ENCODE assay signal across 12 cellular contexts in the genomic region with DNA sequence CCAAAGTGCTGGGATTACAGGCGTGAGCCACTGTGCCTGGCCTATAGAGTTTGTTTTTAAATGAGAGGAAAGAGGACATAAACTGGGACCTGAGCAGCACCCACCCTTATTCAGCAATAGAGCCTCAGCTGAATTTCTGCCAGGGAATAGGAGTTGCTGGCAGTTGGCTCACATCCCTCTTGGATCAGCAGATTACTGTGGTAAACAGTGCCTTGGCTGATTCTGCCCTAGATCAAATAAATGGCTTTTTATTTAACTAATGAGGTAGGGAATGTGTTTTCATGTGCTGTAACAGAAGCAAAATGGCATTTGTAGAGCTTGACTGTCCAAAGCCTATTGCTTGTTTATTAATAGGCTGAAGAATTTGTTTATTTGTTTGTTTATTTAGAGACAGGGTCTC. TPM values are rescaled to one million over a fixed set of nuclear protein-coding genes. Genes with fewer than 3 reads are reported as not detected.
DNase-seq lines count a peak whose midpoint lies in the region; ATAC-seq and TF ChIP-seq lines count a peak whose summit lies in the region.
"Had no signal": no experiment of that assay in that cellular context is flagged by ENCODE, and none has a peak within 500 bp of the region (broad histone marks: within the 10 kb centered on the region; RNA-seq: fewer than 3 reads in every experiment).

No MANE protein-coding gene starts in this region.

- H3K27me3 ChIP-seq in Karpas-422 (ENCODE audit: low read length) (no peaks in the 10 kb centered on the region), ascending aorta (no peaks in the 10 kb centered on the region), hepatocyte (no peaks in the 10 kb centered on the region)

- H3K4me2 ChIP-seq in Karpas-422 (ENCODE audit: low read depth, low read length, poor library complexity, severe bottlenecking) (peak overlapping the region; percentile 82), hepatocyte (no peak overlapping the region)

- H3K9me3 ChIP-seq in Karpas-422 (ENCODE audit: low read length), result no peaks in the 10 kb centered on the region
- no peaks in the 10 kb centered on the region for H3K9me3 ChIP-seq in ascending aorta
- H3K9me3 ChIP-seq in hepatocyte (ENCODE audit: low read depth), result no peaks in the 10 kb centered on the region

- H3K27ac ChIP-seq in Karpas-422 (ENCODE audit: low read length), result peak overlapping the region; percentile 92
- H3K27ac ChIP-seq in ascending aorta, result peak overlapping the region; percentile 28 to 39
- peak overlapping the region; percentile 22 for H3K27ac ChIP-seq in hepatocyte

- 79% methylated on average over 1 of the region's 1 CpG for WGBS in hepatocyte (ENCODE audit: low lambda C conversion rate, missing lambda C conversion rate)

- peaks cover 17% of the 10 kb centered on the region for H3K4me1 Mint-ChIP-seq in activated CD8-positive, alpha-beta T cell treated with anti-CD3 and anti-CD28 coated beads for 36 hours (ENCODE audit: low read depth)

- peaks cover 51% of the 10 kb centered on the region for H3K4me1 ChIP-seq in Karpas-422 (ENCODE audit: low read length)
- peaks cover 14 to 27% of the 10 kb centered on the region in 2 donors for H3K4me1 ChIP-seq in ascending aorta
- peaks cover 15% of the 10 kb centered on the region for H3K4me1 ChIP-seq in hepatocyte (ENCODE audit: insufficient read depth)

- no peak overlapping the region for H3K27ac Mint-ChIP-seq in activated CD8-positive, alpha-beta T cell treated with anti-CD3 and anti-CD28 coated beads for 36 hours
- H3K27ac Mint-ChIP-seq: activated naive CD8-positive, alpha-beta T cell; T-helper 2 cell treated with Interferon-gamma antibody and Interleukin-4, amounts not matched to agents 5 μg/mL and 100 μg/mL, for 36 hours had no signal

- H3K9me3 Mint-ChIP-seq in activated CD8-positive, alpha-beta T cell treated with anti-CD3 and anti-CD28 coated beads for 36 hours, result no peaks in the 10 kb centered on the region
- H3K9me3 Mint-ChIP-seq: T-helper 2 cell treated with Interferon-gamma antibody and Interleukin-4, amounts not matched to agents 5 μg/mL and 100 μg/mL, for 36 hours had no signal

- H3K9me2 ChIP-seq in Karpas-422 (replicated peaks; ENCODE audit: insufficient read depth, low read length) (no peaks in the 10 kb centered on the region), hepatocyte (replicated peaks; ENCODE audit: insufficient read depth) (no peaks in the 10 kb centered on the region)

- intact Hi-C loops in ascending aorta (cut with DNase I) (no loop called here), sciatic nerve (cut with DNase I) (no loop called here)
- intact Hi-C loops in activated CD8-positive, alpha-beta T cell treated with anti-CD3 and anti-CD28 coated beads for 36 hours (cut with micrococcal nuclease), result no loop called here

- POLR2A ChIA-PET in activated CD8-positive, alpha-beta T cell treated with anti-CD3 and anti-CD28 coated beads for 36 hours (lab: Charles Lee), result no interaction called here

- peaks cover 68% of the 10 kb centered on the region for H3K79me2 ChIP-seq in Karpas-422 (ENCODE audit: low read length)
- H3K79me2 ChIP-seq in hepatocyte, result no peaks in the 10 kb centered on the region

- H3K4me3 ChIP-seq in Karpas-422 (ENCODE audit: low read length), result 0 out of 2 replicates have a peak overlapping the region, but pooled peaks have one; percentile 8
- peak overlapping the region in 1 of 2 donors; percentile 4 for H3K4me3 ChIP-seq in ascending aorta
- no peak overlapping the region for H3K4me3 ChIP-seq in hepatocyte

- peak; percentile 68 for ATAC-seq in sciatic nerve
- ATAC-seq in HG03460 (IDR thresholded peaks at IDR 0.05; ENCODE audit: unreplicated experiment), result no peak
- ATAC-seq in HG02588 (IDR thresholded peaks at IDR 0.05; ENCODE audit: unreplicated experiment), result no peak
- ATAC-seq in activated CD8-positive, alpha-beta T cell treated with anti-CD3 and anti-CD28 coated beads for 36 hours, result no peak

- CTCF ChIA-PET in activated CD8-positive, alpha-beta T cell treated with anti-CD3 and anti-CD28 coated beads for 36 hours (lab: Charles Lee), result interaction anchor here (0.6 to 1.0 kb wide), 3 partner anchors 20 to 269 kb away, joined by 3 read pairs; no protein-coding TSS in a partner anchor

- H4K20me1 ChIP-seq in Karpas-422 (ENCODE audit: insufficient read depth, low read depth, low read length) (no peaks in the 10 kb centered on the region), hepatocyte (ENCODE audit: insufficient read depth, poor library complexity, severe bottlenecking) (no peaks in the 10 kb centered on the region)

- H3K36me3 Mint-ChIP-seq in activated CD8-positive, alpha-beta T cell treated with anti-CD3 and anti-CD28 coated beads for 36 hours (ENCODE audit: low read depth), result no peaks in the 10 kb centered on the region
- H3K36me3 Mint-ChIP-seq: activated naive CD8-positive, alpha-beta T cell had no signal

- no peak overlapping the region for H3K4me3 Mint-ChIP-seq in activated CD8-positive, alpha-beta T cell treated with anti-CD3 and anti-CD28 coated beads for 36 hours
- H3K4me3 Mint-ChIP-seq: activated naive CD8-positive, alpha-beta T cell; T-helper 2 cell treated with Interferon-gamma antibody and Interleukin-4, amounts not matched to agents 5 μg/mL and 100 μg/mL, for 36 hours had no signal

- H2AFZ ChIP-seq in Karpas-422 (ENCODE audit: low read length) (no peak overlapping the region), hepatocyte (no peak overlapping the region)

- no peak for TF ChIP-seq CTCF in ascending aorta (IDR thresholded peaks at IDR 0.05)
- no peak for TF ChIP-seq CTCF in hepatocyte (IDR thresholded peaks at IDR 0.05; ENCODE audit: poor library complexity)
- no peak for TF ChIP-seq CTCF in activated CD8-positive, alpha-beta T cell treated with anti-CD3 and anti-CD28 coated beads for 36 hours (IDR thresholded peaks at IDR 0.05)

- H3K27me3 Mint-ChIP-seq in activated CD8-positive, alpha-beta T cell treated with anti-CD3 and anti-CD28 coated beads for 36 hours, result peaks cover 17% of the 10 kb centered on the region

- DNase-seq in Karpas-422, result no peak
- no peak for DNase-seq in ascending aorta (ENCODE audit: low spot score in 2 of 2)
- DNase-seq in hepatocyte (ENCODE audit: low spot score), result peak; percentile 32
- DNase-seq in sciatic nerve (ENCODE audit: low spot score), result no peak
- DNase-seq in stimulated activated CD4-positive, alpha-beta T cell treated with anti-CD3 and anti-CD28 coated beads, Interleukin-12 subunit alpha, Interleukin-12 subunit beta, amount 100 ng/mL, for 4 hours, result no peak
- no peak for DNase-seq in activated CD8-positive, alpha-beta T cell treated with anti-CD3 and anti-CD28 coated beads for 36 hours
- DNase-seq: DMS79 treated with DMSO at 0.1 percent for 48 hours, NCI-H2107 had no signal

- H3K36me3 ChIP-seq in Karpas-422 (ENCODE audit: insufficient read depth, low read length) (0 out of 2 replicates have a peak, but pooled peaks cover 4% of the 10 kb centered on the region), ascending aorta (no peaks in the 10 kb centered on the region), hepatocyte (replicated peaks; ENCODE audit: insufficient read depth, low read depth) (no peaks in the 10 kb centered on the region)

- H3K9ac ChIP-seq in Karpas-422 (ENCODE audit: low read length), result peak overlapping the region; percentile 40

RNA-seq across cellular contexts. Expression of a gene that starts 2.1 kb away (rescaled TPM):
- total RNA-seq in Karpas-422 (2014; rRNA removed; shearing (Covaris generic); ENCODE audit: low replicate concordance), result 17.0 and 30.0 TPM in 2 replicates
- 13.4 TPM for total RNA-seq in ascending aorta
- 2.0 and 2.3 TPM in 2 replicates for total RNA-seq in hepatocyte
- 2.9 and 3.1 TPM in 2 replicates for polyA plus RNA-seq in hepatocyte
- 86.7 TPM for total RNA-seq in sciatic nerve
- total RNA-seq in activated CD8-positive, alpha-beta T cell treated with anti-CD3 and anti-CD28 coated beads for 36 hours, result 1 to 10 TPM; 1.1 TPM

RNA-seq across cellular contexts. Expression of a gene that starts 32.2 kb away (rescaled TPM):
- 193 and 274 TPM in 2 replicates for total RNA-seq in Karpas-422 (2014; rRNA removed; shearing (Covaris generic); ENCODE audit: low replicate concordance)
- 219 TPM for total RNA-seq in ascending aorta
- total RNA-seq in hepatocyte, result 220 and 231 TPM in 2 replicates
- 102 and 106 TPM in 2 replicates for polyA plus RNA-seq in hepatocyte
- 187 TPM for total RNA-seq in sciatic nerve
- 100 to 1,000 TPM; 154 to 168 TPM for total RNA-seq in activated CD8-positive, alpha-beta T cell treated with anti-CD3 and anti-CD28 coated beads for 36 hours

Comparison
In these comparisons a context has a peak if more than half of its experiments do, and no peak if none do; other contexts are left out.
1. H3K27ac ChIP-seq: peak in every context shown above with its lines; median percentile 92 in Karpas-422; 34 in ascending aorta; 22 in hepatocyte.